Comparison of ENCODE assay signal across 31 cellular contexts in genomic region chr9:135611875-135612209, GRCh38. TPM values are rescaled to one million over a fixed set of nuclear protein-coding genes. Genes with fewer than 3 reads are reported as not detected.
"Had no signal": no experiment of that assay in that cellular context is flagged by ENCODE, and none has a peak within 500 bp of the region (broad histone marks: within the 10 kb centered on the region; RNA-seq: fewer than 3 reads in every experiment).

No MANE protein-coding gene starts in this region.

- H3K4me1 Mint-ChIP-seq: natural killer cell; stimulated activated naive CD8-positive, alpha-beta T cell treated with anti-CD3 and anti-CD28 coated beads, Interleukin-15, amount 100 ng/mL, for 72 hours had no signal

- H3K27me3 ChIP-seq: neutrophil, upper lobe of left lung, uterus had no signal

- DNase-seq: effector CD4-positive, alpha-beta T cell; foreskin fibroblast; gastrocnemius medialis; natural killer cell; psoas muscle; right cardiac atrium; spleen; stimulated activated CD4-positive, alpha-beta T cell treated with anti-CD3 and anti-CD28 coated beads, Interleukin-2, amount 100 ng/mL, for 48 hours; stimulated activated naive CD4-positive, alpha-beta T cell; stimulated activated naive CD8-positive, alpha-beta T cell treated with anti-CD3 and anti-CD28 coated beads, Interleukin-15, amount 100 ng/mL, for 72 hours; uterus had no signal

- H3K4me3 ChIP-seq: dorsolateral prefrontal cortex, gastrocnemius medialis, lung, psoas muscle, skin epidermis, spleen, tibial artery, upper lobe of left lung, uterus had no signal

- ATAC-seq: gastrocnemius medialis; left lobe of liver; natural killer cell; psoas muscle; right cardiac atrium; stimulated activated naive CD8-positive, alpha-beta T cell treated with anti-CD3 and anti-CD28 coated beads, Interleukin-15, amount 100 ng/mL, for 72 hours had no signal

- FAIRE-seq: colon, keratinocyte had no signal

- H3K36me3 ChIP-seq: gastrocnemius medialis, neutrophil, spleen, tibial artery, upper lobe of left lung, uterus had no signal

- H3K9ac ChIP-seq: parathyroid adenoma had no signal

- H3K27ac ChIP-seq: dorsolateral prefrontal cortex, gastrocnemius medialis, neutrophil, parathyroid adenoma, psoas muscle, skin epidermis, spleen, tibial artery, upper lobe of left lung, uterus had no signal

- H3K4me3 Mint-ChIP-seq: memory B cell; natural killer cell; stimulated activated naive CD8-positive, alpha-beta T cell treated with anti-CD3 and anti-CD28 coated beads, Interleukin-15, amount 100 ng/mL, for 72 hours had no signal

- H3K27ac Mint-ChIP-seq: memory B cell; natural killer cell; stimulated activated naive CD8-positive, alpha-beta T cell treated with anti-CD3 and anti-CD28 coated beads, Interleukin-15, amount 100 ng/mL, for 72 hours had no signal

- H3K36me3 Mint-ChIP-seq: memory B cell, natural killer cell had no signal

- H3K4me1 ChIP-seq: gastrocnemius medialis, parathyroid adenoma, psoas muscle, spleen, tibial artery, upper lobe of left lung, uterus had no signal

- H3K9me3 Mint-ChIP-seq: stimulated activated naive CD8-positive, alpha-beta T cell treated with anti-CD3 and anti-CD28 coated beads, Interleukin-15, amount 100 ng/mL, for 72 hours had no signal

- H3K9me3 ChIP-seq: gastrocnemius medialis, neutrophil, psoas muscle, spleen, tibial artery, upper lobe of left lung, uterus had no signal

RNA-seq across cellular contexts. Expression of gene GLT6D1, which starts 27.5 kb away (rescaled TPM):
- total RNA-seq: cerebellum, dorsolateral prefrontal cortex, gastrocnemius medialis, glomerular endothelial cell, left lobe of liver, liver, lung, mononuclear cell, natural killer cell, omental fat pad, psoas muscle, renal cortical epithelial cell, right cardiac atrium, spleen, temporal lobe, upper lobe of left lung, uterus had no signal
- polyA plus RNA-seq: esophagus, keratinocyte, liver, lung, neural cell, psoas muscle, right cardiac atrium, spleen had no signal

RNA-seq across cellular contexts. Expression of gene PAEP, which starts 50.3 kb away (rescaled TPM):
- total RNA-seq: cerebellum, dorsolateral prefrontal cortex, gastrocnemius medialis, glomerular endothelial cell, left lobe of liver, liver, mononuclear cell, natural killer cell, omental fat pad, psoas muscle, renal cortical epithelial cell, right cardiac atrium, spleen, temporal lobe, uterus had no signal
- polyA plus RNA-seq: esophagus, keratinocyte, liver, neural cell, psoas muscle, right cardiac atrium, spleen had no signal

RNA-seq across cellular contexts. Expression of gene LCN9, which starts 51.3 kb away (rescaled TPM):
- total RNA-seq: cerebellum, gastrocnemius medialis, glomerular endothelial cell, left lobe of liver, liver, lung, mononuclear cell, natural killer cell, psoas muscle, renal cortical epithelial cell, right cardiac atrium, spleen, temporal lobe, upper lobe of left lung, uterus had no signal
- polyA plus RNA-seq: esophagus, keratinocyte, liver, lung, psoas muscle, right cardiac atrium, spleen had no signal
